12 cellular contexts compared by ENCODE assay signal in genomic region chr17:8430966-8431365, GRCh38. TPM values are rescaled to one million over a fixed set of nuclear protein-coding genes. Genes with fewer than 3 reads are reported as not detected.
A peak's percentile ranks its signal among the peaks of the same experiment; 100 is the strongest.
DNase-seq lines count a peak whose midpoint lies in the region; ATAC-seq and TF ChIP-seq lines count a peak whose summit lies in the region.
"Had no signal": no experiment of that assay in that cellular context is flagged by ENCODE, and none has a peak within 500 bp of the region (broad histone marks: within the 10 kb centered on the region; RNA-seq: fewer than 3 reads in every experiment).

No MANE protein-coding gene starts in this region.

- H3K9me3 ChIP-seq in BE2C (no peaks in the 10 kb centered on the region), heart left ventricle (no peaks in the 10 kb centered on the region), psoas muscle (no peaks in the 10 kb centered on the region), spleen (no peaks in the 10 kb centered on the region)

- H3K36me3 ChIP-seq in BE2C = no peaks in the 10 kb centered on the region
- H3K36me3 ChIP-seq in heart left ventricle = no peaks in the 10 kb centered on the region
- no peaks in the 10 kb centered on the region for H3K36me3 ChIP-seq in psoas muscle (ENCODE audit: insufficient read depth in 1 of 2, low read depth in 1 of 2)
- H3K36me3 ChIP-seq in spleen = no peaks in the 10 kb centered on the region

- intact Hi-C loops in heart left ventricle (cut with DNase I) (loop anchor here in 2 of 10 donors (5.0 to 10.0 kb wide), 2 partner anchors 46 kb away; partner anchors contain the start of gene RPL26 (in 1 of the 2)), psoas muscle (cut with DNase I) (no loop called here), spleen (cut with DNase I; ENCODE audit: low total_unique reads) (no loop called here)

- H3K27me3 ChIP-seq in BE2C (no peaks in the 10 kb centered on the region), heart left ventricle (no peaks in the 10 kb centered on the region), psoas muscle (ENCODE audit: insufficient read depth in 3 of 3, low read length in 2 of 3) (no peaks in the 10 kb centered on the region), spleen (replicated peaks in 1 of 7) (no peaks in the 10 kb centered on the region)
- H3K27me3 ChIP-seq: hepatocyte had no signal

- H3K27ac ChIP-seq in heart left ventricle (peak overlapping the region in 10 of 12 donors; percentile 21 to 73 (median 60)), psoas muscle (no peak overlapping the region), spleen (no peak overlapping the region)
- H3K27ac ChIP-seq: hepatocyte had no signal

- 31 to 54% (median 42%) methylated on average over 7 of the region's 7 CpGs for WGBS in heart left ventricle, 4 donors
- 30 to 58% (median 35%) methylated on average over 7 of the region's 7 CpGs for WGBS in psoas muscle, 3 donors
- WGBS in spleen, 5 donors = 61 to 88% (median 77%) methylated on average over 6 to 7 of the region's 7 CpGs

- H3K4me3 ChIP-seq in BE2C (ENCODE audit: low read depth, low read length) (no peak overlapping the region), astrocyte of the cerebellum (ENCODE audit: low read depth, low read length) (no peak overlapping the region), heart left ventricle (no peak overlapping the region), psoas muscle (no peak overlapping the region), spleen (no peak overlapping the region)
- H3K4me3 ChIP-seq: hepatocyte had no signal

- peak in 1 of 2 donors; percentile 15 for TF ChIP-seq POLR2A in heart left ventricle (IDR thresholded peaks at IDR 0.05)
- TF ChIP-seq POLR2A in spleen (IDR thresholded peaks at IDR 0.05) = no peak

- no peak; the same call in 1 of the 2 replicates for TF ChIP-seq CTCF in BE2C (IDR thresholded peaks at IDR 0.05; ENCODE audit: low read depth, low read length)
- TF ChIP-seq CTCF in astrocyte of the cerebellum (IDR thresholded peaks at IDR 0.05; ENCODE audit: low read depth, low read length, missing control alignments) = no peak
- TF ChIP-seq CTCF in heart left ventricle (IDR thresholded peaks at IDR 0.05) = peak in 3 of 12 donors; percentile 7 to 28 (median 16)
- TF ChIP-seq CTCF in psoas muscle (IDR thresholded peaks at IDR 0.05) = no peak
- no peak for TF ChIP-seq CTCF in spleen (IDR thresholded peaks at IDR 0.05 in 8 of 11, conservative IDR thresholded peaks at IDR 0.05 in 3 of 11)

- DNase-seq in BE2C = peak; percentile 43
- DNase-seq in astrocyte of the cerebellum (ENCODE audit: low read depth) = peak; percentile 26
- peak; percentile 43 to 75 (median 69) for DNase-seq in heart left ventricle
- peak; percentile 71 to 73 for DNase-seq in psoas muscle
- DNase-seq in central memory CD4-positive, alpha-beta T cell = no peak
- DNase-seq in GM19240 (ENCODE audit: insufficient read length, low spot score) = no peak
- no peak for DNase-seq in NCI-H69 (lab: John Stamatoyannopoulos, UW)
- DNase-seq in spleen = no peak
- DNase-seq: T-helper 17 cell had no signal

- ATAC-seq in heart left ventricle = peak; percentile 21 to 36 (median 25)
- no peak for ATAC-seq in psoas muscle
- ATAC-seq: T-helper 17 cell had no signal

- H3K4me1 ChIP-seq in BE2C (0 out of 2 replicates have a peak, but pooled peaks cover 5% of the 10 kb centered on the region), heart left ventricle (peaks cover 0 to 21% (median 7%) of the 10 kb centered on the region in 12 donors), psoas muscle (no peaks in the 10 kb centered on the region), spleen (peaks cover 0 to 7% (median 5%) of the 10 kb centered on the region in 6 donors)

- in situ Hi-C loops in astrocyte of the cerebellum (cut with HindIII; ENCODE audit: low sequenced_read_pairs) = no loop called here

RNA-seq across cellular contexts. Expression of gene NDEL1, which starts 4.7 kb away (rescaled TPM):
- 21.7 TPM for polyA plus RNA-seq in BE2C (2012; ENCODE audit: insufficient read depth, insufficient read length, low read depth)
- total RNA-seq in heart left ventricle = 10 to 100 TPM; 23.3 to 35.2 (median 25.8) TPM
- polyA plus RNA-seq in heart left ventricle = 10 to 100 TPM; 16.5 to 36.4 TPM
- total RNA-seq in psoas muscle = 10 to 100 TPM; 24.6 to 54.8 (median 44.7) TPM
- polyA plus RNA-seq in psoas muscle = 10 to 100 TPM; 34.2 to 79.2 (median 37.6) TPM
- total RNA-seq in spleen = 100 to 1,000 TPM in 3 of 7 donors, 10 to 100 TPM in 4; 67.7 to 141 (median 90.5) TPM
- 10 to 100 TPM; 11.6 to 26.0 (median 13.6) TPM for polyA plus RNA-seq in spleen

RNA-seq across cellular contexts. Expression of gene RNF222, which starts 33.3 kb away (rescaled TPM):
- not detected for polyA plus RNA-seq in BE2C (2012; ENCODE audit: insufficient read depth, insufficient read length, low read depth)
- total RNA-seq in heart left ventricle = not detected
- not detected for polyA plus RNA-seq in heart left ventricle
- not detected for total RNA-seq in psoas muscle
- not detected for polyA plus RNA-seq in psoas muscle
- not detected for total RNA-seq in spleen
- under 1 TPM in 2 of 3 donors, not detected in 1; 0.03 to 0.05 TPM for polyA plus RNA-seq in spleen
- total RNA-seq: hepatocyte, urinary bladder had no signal
- polyA plus RNA-seq: hepatocyte, neural cell, urinary bladder had no signal

RNA-seq across cellular contexts. Expression of gene RPL26, which starts 48.0 kb away (rescaled TPM):
- polyA plus RNA-seq in BE2C (2012; ENCODE audit: insufficient read depth, insufficient read length, low read depth) = 620 TPM
- 1,000 to 10,000 TPM in 8 of 9 donors, 100 to 1,000 TPM in 1; 967 to 1,970 (median 1,265) TPM for total RNA-seq in heart left ventricle
- polyA plus RNA-seq in heart left ventricle = 1,000 to 10,000 TPM; 1,139 to 4,104 TPM
- 1,000 to 10,000 TPM in 3 of 4 donors, 100 to 1,000 TPM in 1; 994 to 1,548 (median 1,386) TPM for total RNA-seq in psoas muscle
- 1,000 to 10,000 TPM; 2,500 to 4,614 (median 2,501) TPM for polyA plus RNA-seq in psoas muscle
- total RNA-seq in spleen = 1,000 to 10,000 TPM; 1,067 to 3,608 (median 1,651) TPM
- polyA plus RNA-seq in spleen = 1,000 to 10,000 TPM; 5,013 to 7,063 (median 6,510) TPM

Comparison
In these comparisons a context has a peak if more than half of its experiments do, and no peak if none do; other contexts are left out.
1. DNase-seq: peak in BE2C (single experiment), astrocyte of the cerebellum (single experiment), heart left ventricle (5 of 5) and psoas muscle (2 of 2); none in central memory CD4-positive, alpha-beta T cell (single experiment), GM19240 (single experiment), NCI-H69 (single experiment) and spleen (single experiment).
2. ATAC-seq: peak in heart left ventricle (4 of 4); none in psoas muscle (0 of 4).
3. H3K27ac ChIP-seq: peak in heart left ventricle (10 of 12); none in psoas muscle (single experiment) and spleen (0 of 8).